Comparison of ENCODE assay signal across 14 cellular contexts in genomic region chr2:128423788-128424165, GRCh38.
"Had no signal": no experiment of that assay in that cellular context is flagged by ENCODE, and none has a peak within 500 bp of the region (broad histone marks: within the 10 kb centered on the region; RNA-seq: fewer than 3 reads in every experiment).

No MANE protein-coding gene starts in this region.

- H3K27ac ChIP-seq: gastrocnemius medialis, heart right ventricle, parathyroid adenoma had no signal

- H3K4me3 Mint-ChIP-seq: activated CD8-positive, alpha-beta T cell treated with anti-CD3 and anti-CD28 coated beads, Interleukin-2, amount 10 ng/mL, durations not matched to agents 7 days and 5 days; activated naive CD8-positive, alpha-beta T cell treated with anti-CD3 and anti-CD28 coated beads for 36 hours; neural crest cell had no signal

- H3K27ac Mint-ChIP-seq: activated CD8-positive, alpha-beta T cell treated with anti-CD3 and anti-CD28 coated beads, Interleukin-2, amount 10 ng/mL, durations not matched to agents 7 days and 5 days; activated naive CD8-positive, alpha-beta T cell treated with anti-CD3 and anti-CD28 coated beads for 36 hours had no signal

- H3K4me1 ChIP-seq: gastrocnemius medialis, heart right ventricle, parathyroid adenoma had no signal

- H3K4me3 ChIP-seq: gastrocnemius medialis, heart right ventricle had no signal

- H3K27me3 ChIP-seq: gastrocnemius medialis, heart right ventricle had no signal

- DNase-seq: activated CD8-positive, alpha-beta T cell treated with anti-CD3 and anti-CD28 coated beads, Interleukin-2, amount 10 ng/mL, durations not matched to agents 7 days and 5 days; activated naive CD8-positive, alpha-beta T cell treated with anti-CD3 and anti-CD28 coated beads for 36 hours; anterior cingulate cortex; effector CD4-positive, alpha-beta T cell; gastrocnemius medialis; mesenchymal stem cell; stimulated activated CD4-positive, alpha-beta T cell treated with anti-CD3 and anti-CD28 coated beads, Interleukin-2, amount 100 ng/mL, for 24 hours; stimulated activated naive CD4-positive, alpha-beta T cell; substantia nigra; T-helper 9 cell had no signal

- ATAC-seq: activated CD8-positive, alpha-beta T cell treated with anti-CD3 and anti-CD28 coated beads, Interleukin-2, amount 10 ng/mL, durations not matched to agents 7 days and 5 days; gastrocnemius medialis; heart right ventricle; left lobe of liver had no signal

- H3K36me3 ChIP-seq: gastrocnemius medialis, heart right ventricle had no signal

- H3K9me3 ChIP-seq: gastrocnemius medialis had no signal

- H3K36me3 Mint-ChIP-seq: activated naive CD8-positive, alpha-beta T cell treated with anti-CD3 and anti-CD28 coated beads for 36 hours had no signal

- H3K4me1 Mint-ChIP-seq: activated naive CD8-positive, alpha-beta T cell treated with anti-CD3 and anti-CD28 coated beads for 36 hours had no signal
